Comparison of ENCODE assay signal across 1 cellular context in genomic region chr11:62841361-62842170, GRCh38.
TF ChIP-seq lines count a peak whose summit lies in the region.

No MANE protein-coding gene starts in this region.

TF ChIP-seq in IMR-90, 13 proteins besides CTCF, POLR2A, EP300 and RAD21:
- TF ChIP-seq MAZ (IDR thresholded peaks at IDR 0.05; ENCODE audit: borderline replicate concordance, low read depth, low read length) (peak; percentile 89), USF2 (IDR thresholded peaks at IDR 0.05; ENCODE audit: low read depth, low read length) (peak; percentile 44), FOS (IDR thresholded peaks at IDR 0.05; ENCODE audit: low read depth, low read length) (no peak), MXI1 (IDR thresholded peaks at IDR 0.05; ENCODE audit: borderline replicate concordance, low read depth, low read length) (peak; percentile 87), CHD1 (IDR thresholded peaks at IDR 0.05; ENCODE audit: low read depth, low read length) (peak; percentile 82; the same call in 1 of the 2 replicates), SMC3 (IDR thresholded peaks at IDR 0.05; ENCODE audit: low read depth, low read length) (no peak), NFE2L2 (IDR thresholded peaks at IDR 0.05; ENCODE audit: low read depth, low read length) (peak; percentile 55; the same call in 1 of the 2 replicates)
